In genomic region chr21:45596704-45597318, GRCh38 we compare ENCODE assay signal across 8 cellular contexts. TPM values are rescaled to one million over a fixed set of nuclear protein-coding genes. Genes with fewer than 3 reads are reported as not detected.
DNase-seq lines count a peak whose midpoint lies in the region; ATAC-seq and TF ChIP-seq lines count a peak whose summit lies in the region.

No MANE protein-coding gene starts in this region.

- no peak overlapping the region for H3K27ac Mint-ChIP-seq in activated CD4-positive, alpha-beta T cell treated with anti-CD3 and anti-CD28 coated beads, Interleukin-2, amount 10 ng/mL, durations not matched to agents 24 days and 14 days

- no peak overlapping the region for H3K4me3 Mint-ChIP-seq in activated CD4-positive, alpha-beta T cell treated with anti-CD3 and anti-CD28 coated beads, Interleukin-2, amount 10 ng/mL, durations not matched to agents 24 days and 14 days

- TF ChIP-seq CTCF in coronary artery (IDR thresholded peaks at IDR 0.05) = peak; percentile 71
- peak; percentile 90 for TF ChIP-seq CTCF in lung (IDR thresholded peaks at IDR 0.05; ENCODE audit: control extremely low read depth, extremely low read depth)

- ATAC-seq in lung (ENCODE audit: insufficient read depth, low FRiP score) (peak; percentile 75), GM19452 (IDR thresholded peaks at IDR 0.05; ENCODE audit: unreplicated experiment) (no peak)

- H3K36me3 ChIP-seq in lung (ENCODE audit: control insufficient read depth in 2 of 2, insufficient read depth in 2 of 2, low read length in 2 of 2) = no peaks in the 10 kb centered on the region

- H3K4me3 ChIP-seq in coronary artery = no peak overlapping the region
- no peak overlapping the region for H3K4me3 ChIP-seq in lung

- peaks cover 19% of the 10 kb centered on the region for H3K4me1 Mint-ChIP-seq in activated CD4-positive, alpha-beta T cell treated with anti-CD3 and anti-CD28 coated beads, Interleukin-2, amount 10 ng/mL, durations not matched to agents 24 days and 14 days

- no peaks in the 10 kb centered on the region for H3K27me3 ChIP-seq in lung (ENCODE audit: control insufficient read depth, insufficient read depth)

- H3K4me1 ChIP-seq in lung (ENCODE audit: control insufficient read depth in 2 of 2, insufficient read depth in 2 of 2, low read length in 2 of 2) = peaks cover 0 to 1% of the 10 kb centered on the region in 2 donors

- H3K9me3 Mint-ChIP-seq in activated CD4-positive, alpha-beta T cell treated with anti-CD3 and anti-CD28 coated beads, Interleukin-2, amount 10 ng/mL, durations not matched to agents 24 days and 14 days = peaks cover 1% of the 10 kb centered on the region

- intact Hi-C loops in activated CD4-positive, alpha-beta T cell treated with anti-CD3 and anti-CD28 coated beads, Interleukin-2, amount 10 ng/mL, durations not matched to agents 24 days and 14 days (cut with micrococcal nuclease) = loop anchor here (1.0 kb wide), 3 partner anchors 41 to 223 kb away; no protein-coding TSS in a partner anchor

- no peak overlapping the region for H3K27ac ChIP-seq in coronary artery
- H3K27ac ChIP-seq in lung (ENCODE audit: low read depth in 1 of 2, low read length in 1 of 2) = no peak overlapping the region

- WGBS in lung, 2 donors = 33 to 41% methylated on average over 16 of the region's 16 CpGs

- DNase-seq in SIG-M5 treated with dmso at 0.1 percent for 504 hours (lab: John Stamatoyannopoulos, UW; ENCODE audit: unreplicated experiment) = peak; percentile 43
- no peak for DNase-seq in SIG-M5 (lab: John Stamatoyannopoulos, UW)
- peak; percentile 32 to 49 for DNase-seq in NCI-H1930 (lab: John Stamatoyannopoulos, UW)
- DNase-seq in activated CD4-positive, alpha-beta T cell treated with anti-CD3 and anti-CD28 coated beads, Interleukin-2, amount 10 ng/mL, durations not matched to agents 24 days and 14 days = peak; percentile 95
- DNase-seq in coronary artery (ENCODE audit: low spot score) = no peak
- DNase-seq in lung (ENCODE audit: low spot score) = peak; percentile 81
- peak; percentile 55 to 63 for DNase-seq in stimulated activated CD8-positive, alpha-beta memory T cell treated with anti-CD3 and anti-CD28 coated beads, Interleukin-15, amount 100 ng/mL, for 4 hours (ENCODE audit: low read depth in 2 of 2)

- no peaks in the 10 kb centered on the region for H3K36me3 Mint-ChIP-seq in activated CD4-positive, alpha-beta T cell treated with anti-CD3 and anti-CD28 coated beads, Interleukin-2, amount 10 ng/mL, durations not matched to agents 24 days and 14 days (ENCODE audit: low read depth)

- peaks cover 0 to 2% of the 10 kb centered on the region in 2 donors for H3K9me3 ChIP-seq in lung (ENCODE audit: control insufficient read depth in 2 of 2, insufficient read depth in 1 of 2, low read length in 1 of 2)

- H3K27me3 Mint-ChIP-seq in activated CD4-positive, alpha-beta T cell treated with anti-CD3 and anti-CD28 coated beads, Interleukin-2, amount 10 ng/mL, durations not matched to agents 24 days and 14 days = no peaks in the 10 kb centered on the region

RNA-seq across cellular contexts. Expression of gene PCBP3, which starts 46.7 kb away (rescaled TPM):
- 7.5 and 9.7 TPM in 2 replicates for total RNA-seq in activated CD4-positive, alpha-beta T cell treated with anti-CD3 and anti-CD28 coated beads, Interleukin-2, amount 10 ng/mL, durations not matched to agents 24 days and 14 days
- total RNA-seq in lung = 1 to 10 TPM; 3.2 to 8.2 TPM
- 1 to 10 TPM; 1.6 to 3.0 TPM for polyA plus RNA-seq in lung

RNA-seq across cellular contexts. Expression of gene SLC19A1, which starts 54.6 kb away (rescaled TPM):
- total RNA-seq in activated CD4-positive, alpha-beta T cell treated with anti-CD3 and anti-CD28 coated beads, Interleukin-2, amount 10 ng/mL, durations not matched to agents 24 days and 14 days = 100 and 102 TPM in 2 replicates
- total RNA-seq in lung = 10 to 100 TPM; 28.4 to 42.0 TPM
- 10 to 100 TPM; 23.8 to 24.1 TPM for polyA plus RNA-seq in lung

Comparison
In these comparisons a context has a peak if more than half of its experiments do, and no peak if none do; other contexts are left out.
1. DNase-seq: peak in SIG-M5 treated with dmso at 0.1 percent for 504 hours (single experiment), NCI-H1930 (2 of 2), activated CD4-positive, alpha-beta T cell treated with anti-CD3 and anti-CD28 coated beads, Interleukin-2, amount 10 ng/mL, durations not matched to agents 24 days and 14 days (single experiment), lung (single experiment) and stimulated activated CD8-positive, alpha-beta memory T cell treated with anti-CD3 and anti-CD28 coated beads, Interleukin-15, amount 100 ng/mL, for 4 hours (2 of 2); none in SIG-M5 (single experiment) and coronary artery (single experiment).